In the genomic region with DNA sequence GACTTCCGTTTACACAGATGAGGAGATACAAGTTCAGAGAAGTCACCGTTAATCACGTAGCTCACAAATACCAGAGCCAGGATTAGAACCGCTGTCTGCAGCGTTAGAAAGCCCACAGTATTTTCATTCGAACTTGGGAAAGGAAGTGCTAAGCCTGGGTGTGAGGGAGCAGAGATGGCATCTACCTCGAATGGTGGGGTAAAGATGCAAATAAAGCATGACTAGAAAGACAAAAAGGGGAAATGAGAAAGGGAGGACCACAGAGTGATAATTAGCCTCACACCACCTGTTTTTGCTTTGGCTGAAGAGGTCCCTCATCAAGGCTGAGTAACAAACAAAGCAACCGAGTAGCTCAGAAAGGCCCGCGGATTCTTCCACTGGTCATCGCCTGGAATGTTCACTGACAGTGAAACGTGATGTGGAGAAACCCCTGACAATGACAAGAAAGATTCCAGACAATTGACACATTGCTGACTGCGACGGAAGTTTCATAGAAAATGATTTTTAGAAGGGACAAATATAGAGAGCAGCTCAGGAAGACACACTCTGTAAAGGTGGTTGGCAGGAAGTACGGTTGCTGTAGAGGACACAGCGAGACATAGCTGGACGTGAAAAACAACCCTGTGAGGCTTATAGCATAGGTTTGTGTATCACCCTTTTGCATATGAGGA, we compare ENCODE assay signal across 11 cellular contexts. TPM values are rescaled to one million over a fixed set of nuclear protein-coding genes. Genes with fewer than 3 reads are reported as not detected.
A peak's percentile ranks its signal among the peaks of the same experiment; 100 is the strongest.
DNase-seq lines count a peak whose midpoint lies in the region; ATAC-seq and TF ChIP-seq lines count a peak whose summit lies in the region.
"Had no signal": no experiment of that assay in that cellular context is flagged by ENCODE, and none has a peak within 500 bp of the region (broad histone marks: within the 10 kb centered on the region; RNA-seq: fewer than 3 reads in every experiment).

No MANE protein-coding gene starts in this region.

- no peaks in the 10 kb centered on the region for H3K4me1 Mint-ChIP-seq in effector memory CD8-positive, alpha-beta T cell (ENCODE audit: low read depth in 2 of 2)
- H3K4me1 Mint-ChIP-seq in Caco-2 (ENCODE audit: low read depth, unreplicated experiment), result peaks cover 12% of the 10 kb centered on the region
- H3K4me1 Mint-ChIP-seq: natural killer cell had no signal

- H3K4me1 ChIP-seq in colonic mucosa, result no peaks in the 10 kb centered on the region
- H3K4me1 ChIP-seq in Caco-2, result peaks cover 22% of the 10 kb centered on the region
- H3K4me1 ChIP-seq in BE2C, result no peaks in the 10 kb centered on the region

- H3K4me3 Mint-ChIP-seq in effector memory CD8-positive, alpha-beta T cell, result no peak overlapping the region
- no peak overlapping the region for H3K4me3 Mint-ChIP-seq in Caco-2 (ENCODE audit: unreplicated experiment)
- H3K4me3 Mint-ChIP-seq: natural killer cell had no signal

- no peaks in the 10 kb centered on the region for H3K9me3 Mint-ChIP-seq in effector memory CD8-positive, alpha-beta T cell
- H3K9me3 Mint-ChIP-seq in Caco-2 (ENCODE audit: unreplicated experiment), result no peaks in the 10 kb centered on the region
- H3K9me3 Mint-ChIP-seq: natural killer cell had no signal

- H3K4me3 ChIP-seq in colonic mucosa (no peak overlapping the region), Caco-2 (ENCODE audit: low read depth, low read length) (no peak overlapping the region), BE2C (ENCODE audit: low read depth, low read length) (no peak overlapping the region)

- H3K27me3 ChIP-seq in colonic mucosa, result no peaks in the 10 kb centered on the region
- no peaks in the 10 kb centered on the region for H3K27me3 ChIP-seq in Caco-2 (replicated peaks; ENCODE audit: control insufficient read depth, insufficient read depth, low read length)
- no peaks in the 10 kb centered on the region for H3K27me3 ChIP-seq in BE2C

- ATAC-seq in GM18508 (IDR thresholded peaks at IDR 0.05; ENCODE audit: insufficient read depth, unreplicated experiment) (peak; percentile 85), GM21529 (IDR thresholded peaks at IDR 0.05; ENCODE audit: unreplicated experiment) (peak; percentile 91), HG03460 (IDR thresholded peaks at IDR 0.05; ENCODE audit: unreplicated experiment) (peak; percentile 86)
- peak; percentile 51 for ATAC-seq in effector memory CD8-positive, alpha-beta T cell (replicated peaks)

- TF ChIP-seq CTCF in colonic mucosa (IDR thresholded peaks at IDR 0.05) (no peak), Caco-2 (IDR thresholded peaks at IDR 0.05; ENCODE audit: insufficient read depth in 1 of 2, low read depth in 1 of 2, low read length in 1 of 2, severe bottlenecking in 1 of 2, unreplicated experiment in 1 of 2) (no peak), BE2C (IDR thresholded peaks at IDR 0.05; ENCODE audit: low read depth, low read length) (no peak)

- no peak overlapping the region for H3K27ac Mint-ChIP-seq in effector memory CD8-positive, alpha-beta T cell
- no peak overlapping the region for H3K27ac Mint-ChIP-seq in Caco-2 (ENCODE audit: unreplicated experiment)
- H3K27ac Mint-ChIP-seq: natural killer cell had no signal

- H3K27me3 Mint-ChIP-seq in effector memory CD8-positive, alpha-beta T cell, result peaks cover 31 to 50% of the 10 kb centered on the region in 2 donors
- no peaks in the 10 kb centered on the region for H3K27me3 Mint-ChIP-seq in Caco-2 (ENCODE audit: insufficient read depth, unreplicated experiment)

- H3K36me3 Mint-ChIP-seq in effector memory CD8-positive, alpha-beta T cell (ENCODE audit: insufficient read depth), result no peaks in the 10 kb centered on the region
- H3K36me3 Mint-ChIP-seq in Caco-2 (ENCODE audit: insufficient read depth, unreplicated experiment), result no peaks in the 10 kb centered on the region
- H3K36me3 Mint-ChIP-seq: natural killer cell had no signal

- H3K9me3 ChIP-seq in colonic mucosa (no peaks in the 10 kb centered on the region), Caco-2 (no peaks in the 10 kb centered on the region), BE2C (no peaks in the 10 kb centered on the region)

- intact Hi-C loops in colonic mucosa (cut with DNase I) (no loop called here), Caco-2 (cut with micrococcal nuclease; ENCODE audit: unreplicated experiment) (loop anchor here (2.0 kb wide), 1 partner anchor 60 kb away; no protein-coding TSS in a partner anchor)

- H3K36me3 ChIP-seq in colonic mucosa, result no peaks in the 10 kb centered on the region
- no peaks in the 10 kb centered on the region for H3K36me3 ChIP-seq in Caco-2 (ENCODE audit: control insufficient read depth, insufficient read depth, low read length)
- no peaks in the 10 kb centered on the region for H3K36me3 ChIP-seq in BE2C

- no TSS peak for BruUV-seq in Caco-2 (replicated peaks; lab: Mats Ljungman, UMichigan)

- POLR2A ChIA-PET in Caco-2 (lab: Charles Lee), result interaction anchor here (0.6 kb wide), 1 partner anchor 38 kb away, joined by 3 read pairs; no protein-coding TSS in a partner anchor

- no peak for DNase-seq in effector memory CD8-positive, alpha-beta T cell
- DNase-seq in CD1c-positive myeloid dendritic cell (ENCODE audit: extremely low spot score), result no peak
- DNase-seq in colonic mucosa, result no peak
- DNase-seq in Caco-2, result no peak
- no peak for DNase-seq in BE2C
- DNase-seq: activated CD8-positive, alpha-beta memory T cell treated with anti-CD3 and anti-CD28 coated beads, Interleukin-2, amount 50 U/mL, for 48 hours; natural killer cell; NCI-H510A treated with DMSO at 0.1 percent for 48 hours had no signal

- H3K27ac ChIP-seq in colonic mucosa, result no peak overlapping the region

- CTCF ChIA-PET in Caco-2 (lab: Charles Lee), result interaction anchor here (1.4 kb wide), 1 partner anchor 20 kb away, joined by 4 read pairs; no protein-coding TSS in a partner anchor

- H3K9ac ChIP-seq in colonic mucosa (ENCODE audit: low read depth in 2 of 2, low read length in 2 of 2), result no peak overlapping the region

RNA-seq across cellular contexts. Expression of a gene that starts 31.5 kb away (rescaled TPM):
- total RNA-seq in colonic mucosa, result 10 to 100 TPM; 13.3 to 31.8 TPM
- 3.2 and 4.4 TPM in 2 replicates for total RNA-seq in Caco-2 (2022)
- polyA plus RNA-seq in BE2C (2012; ENCODE audit: insufficient read depth, insufficient read length, low read depth), result 0.45 TPM

RNA-seq across cellular contexts. Expression of a gene that starts 39.0 kb away (rescaled TPM):
- 10 to 100 TPM in 1 of 2 donors, 1 to 10 TPM in 1; 8.5 to 13.5 TPM for total RNA-seq in colonic mucosa
- 1.0 and 3.1 TPM in 2 replicates for total RNA-seq in Caco-2 (2022)
- 2.6 TPM for polyA plus RNA-seq in BE2C (2012; ENCODE audit: insufficient read depth, insufficient read length, low read depth)
